Comparison of ENCODE assay signal across 27 cellular contexts in the genomic region with DNA sequence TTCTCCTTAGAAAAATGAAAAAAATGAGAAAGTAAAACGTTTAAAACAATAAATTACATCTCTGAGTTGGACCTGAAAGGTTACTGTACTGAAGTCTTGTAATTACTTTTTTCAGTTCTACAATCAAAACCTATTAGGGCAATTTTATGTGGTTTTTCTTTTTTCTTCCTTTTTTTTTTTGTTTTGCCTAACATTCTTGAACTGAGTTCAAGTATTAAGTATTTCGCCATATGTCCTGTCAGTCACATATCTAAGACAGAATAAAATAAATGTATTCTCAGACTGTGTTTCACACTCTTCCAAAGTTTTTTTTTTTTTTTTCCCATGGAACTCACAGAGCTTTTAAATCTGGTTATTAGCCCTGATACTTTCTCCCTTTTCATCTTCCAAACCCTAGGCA.
DNase-seq lines count a peak whose midpoint lies in the region; TF ChIP-seq lines count a peak whose summit lies in the region.
"Had no signal": no experiment of that assay in that cellular context is flagged by ENCODE, and none has a peak within 500 bp of the region (broad histone marks: within the 10 kb centered on the region; RNA-seq: fewer than 3 reads in every experiment).

No MANE protein-coding gene starts in this region.

- H2AFZ ChIP-seq in ACC112 (ENCODE audit: low read length, unreplicated experiment), result peak overlapping the region; percentile 1
- H2AFZ ChIP-seq in neural progenitor cell (replicated peaks), result peak overlapping the region; percentile 26
- H2AFZ ChIP-seq: hepatocyte had no signal

- no peaks in the 10 kb centered on the region for H3K79me2 ChIP-seq in ACC112 (ENCODE audit: control insufficient read depth, insufficient read depth, low read length, unreplicated experiment)
- no peaks in the 10 kb centered on the region for H3K79me2 ChIP-seq in neural progenitor cell (ENCODE audit: low read depth)
- H3K79me2 ChIP-seq: hepatocyte had no signal

- H3K27ac Mint-ChIP-seq in endodermal cell (peak overlapping the region; percentile 4), neural progenitor cell (peak overlapping the region; percentile 25)
- H3K27ac Mint-ChIP-seq: activated naive CD8-positive, alpha-beta T cell treated with anti-CD3 and anti-CD28 coated beads for 36 hours had no signal

- no peak overlapping the region for H3K4me3 Mint-ChIP-seq in endodermal cell
- peak overlapping the region; percentile 5 for H3K4me3 Mint-ChIP-seq in neural progenitor cell
- H3K4me3 Mint-ChIP-seq: activated naive CD8-positive, alpha-beta T cell treated with anti-CD3 and anti-CD28 coated beads for 36 hours had no signal

- H3K9me3 Mint-ChIP-seq in endodermal cell (no peaks in the 10 kb centered on the region), neural progenitor cell (peaks cover 8% of the 10 kb centered on the region)
- H3K9me3 Mint-ChIP-seq: activated naive CD8-positive, alpha-beta T cell treated with anti-CD3 and anti-CD28 coated beads for 36 hours had no signal

- no peak overlapping the region for H3K9ac ChIP-seq in endodermal cell (ENCODE audit: extremely low read depth, low read length, poor library complexity, severe bottlenecking)
- no peak overlapping the region for H3K9ac ChIP-seq in neural progenitor cell
- H3K9ac ChIP-seq: BLaER1 had no signal

- H3F3A ChIP-seq in neural progenitor cell (ENCODE audit: low read depth), result peaks cover 24% of the 10 kb centered on the region

- H3K4me2 ChIP-seq in neural progenitor cell, result peak overlapping the region; percentile 33
- H3K4me2 ChIP-seq: BLaER1 had no signal

- DNase-seq in LHCN-M2 (ENCODE audit: low read depth) (peak; percentile 53), endodermal cell (no peak), neural progenitor cell (ENCODE audit: low spot score) (no peak), kidney tubule cell (ENCODE audit: low spot score) (no peak), GM19240 (ENCODE audit: insufficient read length, low spot score) (no peak), RPMI8226 (no peak), midbrain (lab: John Stamatoyannopoulos, UW) (no peak)
- DNase-seq: activated CD8-positive, alpha-beta memory T cell treated with anti-CD3 and anti-CD28 coated beads for 24 hours; activated effector memory CD4-positive, alpha-beta T cell treated with anti-CD3 and anti-CD28 coated beads, Interleukin-2, amount 50 U/mL, for 16 hours; activated naive CD8-positive, alpha-beta T cell treated with anti-CD3 and anti-CD28 coated beads for 36 hours; cerebellar nuclear complex; DMS53; gastrocnemius medialis; GF-D8; H7; mesenchymal stem cell; NCI-H1417; NCI-H2081 treated with DMSO at 0.1 percent for 48 hours; NCI-H748 treated with DMSO at 0.1 percent for 48 hours; occipital lobe; OCI-M1; stimulated activated CD4-positive, alpha-beta T cell treated with anti-CD3 and anti-CD28 coated beads, Interleukin-2, amount 100 ng/mL, for 24 hours; T-helper 2 cell had no signal

- H3K4me1 ChIP-seq in ACC112 (ENCODE audit: control insufficient read depth, insufficient read depth, low read length, unreplicated experiment), result peaks cover 23% of the 10 kb centered on the region
- H3K4me1 ChIP-seq in endodermal cell (ENCODE audit: control insufficient read depth, insufficient read depth, low read length), result peaks cover 7% of the 10 kb centered on the region
- H3K4me1 ChIP-seq in neural progenitor cell, result peaks cover 34% of the 10 kb centered on the region
- H3K4me1 ChIP-seq: BLaER1, gastrocnemius medialis had no signal

- H4K20me1 ChIP-seq in neural progenitor cell (ENCODE audit: low read depth), result no peaks in the 10 kb centered on the region
- H4K20me1 ChIP-seq: BLaER1 had no signal

- H3K4me1 Mint-ChIP-seq in endodermal cell, result peaks cover 31% of the 10 kb centered on the region
- H3K4me1 Mint-ChIP-seq in neural progenitor cell, result peaks cover 41% of the 10 kb centered on the region
- H3K4me1 Mint-ChIP-seq: activated naive CD8-positive, alpha-beta T cell treated with anti-CD3 and anti-CD28 coated beads for 36 hours had no signal

- no peaks in the 10 kb centered on the region for H3K36me3 Mint-ChIP-seq in endodermal cell (ENCODE audit: low read depth)
- H3K36me3 Mint-ChIP-seq in neural progenitor cell, result peaks cover 1% of the 10 kb centered on the region
- H3K36me3 Mint-ChIP-seq: activated naive CD8-positive, alpha-beta T cell treated with anti-CD3 and anti-CD28 coated beads for 36 hours had no signal

- H3K4me3 ChIP-seq in ACC112 (ENCODE audit: low read depth, low read length) (no peak overlapping the region), endodermal cell (ENCODE audit: low read length) (no peak overlapping the region), neural progenitor cell (no peak overlapping the region)
- H3K4me3 ChIP-seq: BLaER1, gastrocnemius medialis, hepatocyte, tibial nerve had no signal

- H3K36me3 ChIP-seq in ACC112 (ENCODE audit: insufficient read depth, low read length) (no peaks in the 10 kb centered on the region), endodermal cell (ENCODE audit: control insufficient read depth, insufficient read depth, low read length) (no peaks in the 10 kb centered on the region), neural progenitor cell (no peaks in the 10 kb centered on the region)
- H3K36me3 ChIP-seq: BLaER1, gastrocnemius medialis, tibial nerve had no signal

- 93 to 100% methylated on average over 1 to 2 of the region's 2 CpGs for WGBS in endodermal cell (ENCODE audit: insufficient coverage in 1 of 2, insufficient read length in 1 of 2), 2 experiments

- H3K27me3 ChIP-seq in ACC112 (ENCODE audit: insufficient read depth, low read length), result no peaks in the 10 kb centered on the region
- H3K27me3 ChIP-seq in endodermal cell (ENCODE audit: control insufficient read depth, insufficient read depth, low read length, poor library complexity, severe bottlenecking), result no peaks in the 10 kb centered on the region
- H3K27me3 ChIP-seq in neural progenitor cell, result no peaks in the 10 kb centered on the region
- H3K27me3 ChIP-seq: BLaER1, gastrocnemius medialis, hepatocyte, tibial nerve had no signal

- no peaks in the 10 kb centered on the region for H3K27me3 Mint-ChIP-seq in endodermal cell (ENCODE audit: insufficient read depth)
- no peaks in the 10 kb centered on the region for H3K27me3 Mint-ChIP-seq in neural progenitor cell (ENCODE audit: insufficient read depth, low read depth)

- TF ChIP-seq CTCF in endodermal cell (conservative IDR thresholded peaks at IDR 0.05), result no peak
- TF ChIP-seq CTCF in neural progenitor cell (IDR thresholded peaks at IDR 0.05), result no peak

- H3K27ac ChIP-seq in ACC112 (ENCODE audit: low read depth, low read length) (no peak overlapping the region), endodermal cell (ENCODE audit: low read depth, low read length) (no peak overlapping the region), neural progenitor cell (peak overlapping the region; percentile 51)
- H3K27ac ChIP-seq: BLaER1, gastrocnemius medialis, hepatocyte, tibial nerve had no signal

- H3K9me3 ChIP-seq in endodermal cell (ENCODE audit: control insufficient read depth, low read length) (no peaks in the 10 kb centered on the region), neural progenitor cell (ENCODE audit: low read depth) (no peaks in the 10 kb centered on the region)
- H3K9me3 ChIP-seq: gastrocnemius medialis, tibial nerve had no signal
